Comparison of ENCODE assay signal across 1 cellular context in genomic region chr1:38586993-38587646, GRCh38.
TF ChIP-seq lines count a peak whose summit lies in the region.

No MANE protein-coding gene starts in this region.

TF ChIP-seq in K562, 482 proteins besides CTCF, POLR2A, EP300 and RAD21 (continued from another document and continues in another):
- no peak for TF ChIP-seq ZNF277 (CRISPR knock-in tag; IDR thresholded peaks at IDR 0.05; ENCODE audit: borderline replicate concordance)
- TF ChIP-seq ZBTB40 (IDR thresholded peaks at IDR 0.05): no peak
- TF ChIP-seq ZBTB40 (CRISPR knock-in tag; IDR thresholded peaks at IDR 0.05): no peak
- no peak for TF ChIP-seq MLX (CRISPR knock-in tag; conservative IDR thresholded peaks at IDR 0.05)
- TF ChIP-seq ARID4B (CRISPR knock-in tag; IDR thresholded peaks at IDR 0.05): no peak
- no peak for TF ChIP-seq NR3C1 (CRISPR knock-in tag; IDR thresholded peaks at IDR 0.05)
- no peak for TF ChIP-seq ZNF217 (CRISPR knock-in tag; IDR thresholded peaks at IDR 0.05)
- no peak for TF ChIP-seq ZKSCAN8 (CRISPR knock-in tag; IDR thresholded peaks at IDR 0.05)
- TF ChIP-seq ARID2 (IDR thresholded peaks at IDR 0.05): peak; percentile 81
- peak in 1 of 2 experiments; percentile 63; a peak in 1 of 4 replicates for TF ChIP-seq RCOR1 (IDR thresholded peaks at IDR 0.05; ENCODE audit: borderline replicate concordance in 1 of 2, low read depth in 2 of 2, low read length in 2 of 2)
- no peak for TF ChIP-seq SAP30 (IDR thresholded peaks at IDR 0.05; ENCODE audit: borderline replicate concordance, insufficient read depth, low read depth, low read length, poor library complexity, severe bottlenecking)
- no peak for TF ChIP-seq NCOA2 (IDR thresholded peaks at IDR 0.05; ENCODE audit: partially characterized antibody in 2 of 2)
- no peak for TF ChIP-seq FOXA1 (IDR thresholded peaks at IDR 0.05; ENCODE audit: borderline replicate concordance)
- 0 out of 2 replicates have a peak, but pooled peaks have one; percentile 46 for TF ChIP-seq ZNF57 (CRISPR knock-in tag; IDR thresholded peaks at IDR 0.05)
- TF ChIP-seq JUND (IDR thresholded peaks at IDR 0.05; ENCODE audit: borderline replicate concordance, low read depth, low read length): peak; percentile 54; the same call in 1 of the 2 replicates
- TF ChIP-seq JUND (tag; IDR thresholded peaks at IDR 0.05; ENCODE audit: borderline replicate concordance, low read depth, low read length): peak; percentile 21; the same call in 1 of the 3 replicates
- peak; percentile 41; the same call in 1 of the 2 replicates for TF ChIP-seq TARDBP (IDR thresholded peaks at IDR 0.05)
- 0 out of 2 replicates have a peak, but pooled peaks have one; percentile 32 for TF ChIP-seq ESRRA (IDR thresholded peaks at IDR 0.05; ENCODE audit: borderline replicate concordance, low read depth)
- no peak for TF ChIP-seq MGA (IDR thresholded peaks at IDR 0.05)
- no peak for TF ChIP-seq TRIM25 (IDR thresholded peaks at IDR 0.05; ENCODE audit: borderline replicate concordance)
